ENCODE assay signal across 25 cellular contexts in genomic region chr2:220847006-220847405, GRCh38.
A peak's percentile ranks its signal among the peaks of the same experiment; 100 is the strongest.
DNase-seq lines count a peak whose midpoint lies in the region; ATAC-seq, FAIRE-seq and TF ChIP-seq lines count a peak whose summit lies in the region.
"Had no signal": no experiment of that assay in that cellular context is flagged by ENCODE, and none has a peak within 500 bp of the region (broad histone marks: within the 10 kb centered on the region; RNA-seq: fewer than 3 reads in every experiment).

No MANE protein-coding gene starts in this region.

- H3K4me2 ChIP-seq in IMR-90 (ENCODE audit: low read depth, low read length), result no peak overlapping the region
- peak overlapping the region; percentile 29 for H3K4me2 ChIP-seq in keratinocyte (ENCODE audit: control insufficient read depth, extremely low read depth, insufficient read depth, low read depth, low read length)

- H4K8ac ChIP-seq in IMR-90 (ENCODE audit: low read depth in 2 of 2, low read length in 2 of 2), result no peak overlapping the region

- no TSS peak for BruUV-seq in IMR-90 (replicated peaks; lab: Mats Ljungman, UMichigan)

- H2BK5ac ChIP-seq in IMR-90 (ENCODE audit: low read depth, low read length, poor library complexity, severe bottlenecking), result no peak overlapping the region

- H3K4me1 ChIP-seq in ACC112 (ENCODE audit: control insufficient read depth, insufficient read depth, low read length, unreplicated experiment), result peaks cover 19% of the 10 kb centered on the region
- H3K4me1 ChIP-seq in IMR-90 (ENCODE audit: control insufficient read depth, insufficient read depth, low read length), result 0 out of 2 replicates have a peak, but pooled peaks cover 2% of the 10 kb centered on the region
- H3K4me1 ChIP-seq in keratinocyte (ENCODE audit: control insufficient read depth, extremely low read depth, insufficient read depth, low read length), result peaks cover 13% of the 10 kb centered on the region
- H3K4me1 ChIP-seq: sigmoid colon, tibial nerve had no signal

- H3K9me1 ChIP-seq in IMR-90 (ENCODE audit: insufficient read depth, low read length) (no peaks in the 10 kb centered on the region), keratinocyte (ENCODE audit: control insufficient read depth, extremely low read depth, insufficient read depth, low read length) (no peaks in the 10 kb centered on the region)

- dilution Hi-C loops in IMR-90 (cut with HindIII; ENCODE audit: low sequenced_read_pairs, unreplicated experiment), result no loop called here
- dilution Hi-C loops in keratinocyte (cut with MboI; ENCODE audit: extremely low pct_ligation_motif_present, low sequenced_read_pairs), result no loop called here

- no peak overlapping the region for H3K23ac ChIP-seq in IMR-90 (ENCODE audit: low read depth, low read length)

- H3K79me2 ChIP-seq in ACC112 (ENCODE audit: control insufficient read depth, insufficient read depth, low read length, unreplicated experiment) (no peaks in the 10 kb centered on the region), keratinocyte (ENCODE audit: control insufficient read depth, insufficient read depth, low read length) (no peaks in the 10 kb centered on the region)

- H4K20me1 ChIP-seq in IMR-90 (ENCODE audit: insufficient read depth, low read length), result no peaks in the 10 kb centered on the region
- H4K20me1 ChIP-seq in keratinocyte (ENCODE audit: control insufficient read depth, extremely low read depth, insufficient read depth, low read length), result no peaks in the 10 kb centered on the region

- DNase-seq in IMR-90 (peak; percentile 30), astrocyte of the spinal cord (ENCODE audit: low read depth, low spot score) (peak; percentile 36), keratinocyte (ENCODE audit: low read depth, low spot score) (peak; percentile 26), hypothalamus (lab: John Stamatoyannopoulos, UW) (no peak), KBM-7 (no peak), RKO (ENCODE audit: low spot score) (no peak)
- DNase-seq in activated CD4-positive, alpha-beta T cell treated with anti-CD3 and anti-CD28 coated beads, Interleukin-2, amount 50 U/mL, for 4 hours, result no peak
- DNase-seq: activated CD4-positive, alpha-beta memory T cell treated with anti-CD3 and anti-CD28 coated beads, Interleukin-2, amount 10 ng/mL, durations not matched to agents 7 days and 5 days; activated CD4-positive, CD25-positive, alpha-beta regulatory T cell treated with anti-CD3 and anti-CD28 coated beads, Interleukin-2, amount 50 U/mL, for 72 hours; activated CD8-positive, alpha-beta memory T cell treated with anti-CD3 and anti-CD28 coated beads, Interleukin-2, amount 50 U/mL, for 4 hours; activated naive CD4-positive, alpha-beta T cell; CD8-positive, alpha-beta memory T cell; dorsolateral prefrontal cortex; kidney; natural killer cell; NCI-H1092; NCI-H1694; NCI-H524 treated with DMSO at 0.1 percent for 48 hours; NK-92 treated with Interleukin-12 subunit alpha and Interleukin-12 subunit beta, amount 100 ng/mL, for 24 hours; occipital lobe; psoas muscle; sigmoid colon had no signal

- H3K18ac ChIP-seq in IMR-90 (ENCODE audit: low read depth, low read length), result no peak overlapping the region

- FAIRE-seq in keratinocyte (lab: Jason Lieb, UNC), result peak; percentile 56
- FAIRE-seq: kidney had no signal

- 100% methylated on average over 3 of the region's 3 CpGs; no CpG with 5 or more reads in 1 of the 2 experiments for WGBS in IMR-90 (ENCODE audit: extremely low coverage in 2 of 2, insufficient read length in 1 of 2), 2 experiments

- POLR2A ChIA-PET in IMR-90 (lab: Charles Lee; ENCODE audit: unreplicated experiment), result no interaction called here

- H4K5ac ChIP-seq in IMR-90 (ENCODE audit: low read depth, low read length), result no peak overlapping the region

- H3K4ac ChIP-seq in IMR-90 (ENCODE audit: low read depth, low read length), result no peak overlapping the region

- intact Hi-C loops in IMR-90 (cut with micrococcal nuclease), result loop anchor here (5.0 to 10.0 kb wide), 2 partner anchors 578 to 725 kb away; partner anchors contain the start of gene EPHA4

- CTCF ChIA-PET in IMR-90 (lab: Yijun Ruan, JAX), result interaction anchor here (1.1 to 1.5 kb wide), 2 partner anchors 47 to 726 kb away, joined by 3 read pairs; no protein-coding TSS in a partner anchor

- H3K9me3 ChIP-seq in IMR-90 (ENCODE audit: control insufficient read depth, insufficient read depth, low read length) (no peaks in the 10 kb centered on the region), keratinocyte (ENCODE audit: control insufficient read depth, low read depth, low read length) (no peaks in the 10 kb centered on the region)
- H3K9me3 ChIP-seq: psoas muscle, sigmoid colon, tibial nerve had no signal

- in situ Hi-C loops in IMR-90 (cut with MboI; ENCODE audit: low sequenced_read_pairs) (no loop called here), astrocyte of the spinal cord (cut with HindIII; ENCODE audit: low sequenced_read_pairs) (no loop called here), KBM-7 (cut with MboI; ENCODE audit: low pct_unique_long_range_greater_than_20kb, low sequenced_read_pairs) (no loop called here)

- H3K27me3 ChIP-seq in ACC112 (ENCODE audit: insufficient read depth, low read length), result no peaks in the 10 kb centered on the region
- no peaks in the 10 kb centered on the region for H3K27me3 ChIP-seq in IMR-90 (ENCODE audit: control insufficient read depth, insufficient read depth, low read length)
- no peaks in the 10 kb centered on the region for H3K27me3 ChIP-seq in keratinocyte (ENCODE audit: control insufficient read depth, extremely low read depth, insufficient read depth, low read length)
- H3K27me3 ChIP-seq: dorsolateral prefrontal cortex, sigmoid colon, tibial nerve had no signal

- H2BK15ac ChIP-seq in IMR-90 (ENCODE audit: low read depth, low read length), result no peak overlapping the region

- TF ChIP-seq CTCF in IMR-90 (conservative IDR thresholded peaks at IDR 0.05; ENCODE audit: low read depth, low read length) (no peak), astrocyte of the spinal cord (IDR thresholded peaks at IDR 0.05; ENCODE audit: low read depth, low read length) (no peak), keratinocyte (optimal IDR thresholded peaks at IDR 0.05 in 1 of 3, IDR thresholded peaks at IDR 0.05 in 1 of 3, conservative IDR thresholded peaks at IDR 0.05 in 1 of 3; ENCODE audit: extremely low read depth in 1 of 3, insufficient read depth in 2 of 3, low read length in 3 of 3) (no peak)

- H3K9ac ChIP-seq in IMR-90 (ENCODE audit: low read depth, low read length) (no peak overlapping the region), keratinocyte (ENCODE audit: control insufficient read depth, extremely low read depth, insufficient read depth, low read length) (no peak overlapping the region)

- H3K4me3 ChIP-seq in ACC112 (ENCODE audit: low read depth, low read length), result no peak overlapping the region
- no peak overlapping the region for H3K4me3 ChIP-seq in IMR-90 (ENCODE audit: insufficient read depth, low read depth, low read length)
- no peak overlapping the region for H3K4me3 ChIP-seq in astrocyte of the spinal cord (ENCODE audit: low read depth, low read length)
- no peak overlapping the region for H3K4me3 ChIP-seq in keratinocyte (ENCODE audit: control insufficient read depth in 2 of 3, extremely low read depth in 1 of 3, insufficient read depth in 2 of 3, low read depth in 1 of 3, low read length in 3 of 3)
- H3K4me3 ChIP-seq: dorsolateral prefrontal cortex, psoas muscle, sigmoid colon, tibial nerve had no signal

- no peak overlapping the region for H3K56ac ChIP-seq in IMR-90 (ENCODE audit: extremely low read depth, insufficient read depth, low read length)

- H2AFZ ChIP-seq in ACC112 (ENCODE audit: low read length, unreplicated experiment) (no peak overlapping the region), IMR-90 (replicated peaks; ENCODE audit: low read length, poor library complexity) (no peak overlapping the region), keratinocyte (ENCODE audit: control insufficient read depth, low read length) (no peak overlapping the region)

- H2AK5ac ChIP-seq in IMR-90 (ENCODE audit: low read depth, low read length), result no peak overlapping the region

- no peak overlapping the region; the same call in 1 of the 2 replicates for H2BK120ac ChIP-seq in IMR-90 (ENCODE audit: low read depth, low read length)

- H2BK20ac ChIP-seq in IMR-90 (ENCODE audit: low read depth, low read length), result no peak overlapping the region

- H3K79me1 ChIP-seq in IMR-90 (ENCODE audit: low read depth in 1 of 2, low read length in 2 of 2), result no peaks in the 10 kb centered on the region

- H3K27ac ChIP-seq in ACC112 (ENCODE audit: low read depth, low read length) (peak overlapping the region; percentile 38; the same call in 1 of the 2 replicates), IMR-90 (ENCODE audit: insufficient read depth, low read length) (no peak overlapping the region), keratinocyte (ENCODE audit: control insufficient read depth, insufficient read depth, low read length) (peak overlapping the region; percentile 48)
- H3K27ac ChIP-seq: dorsolateral prefrontal cortex, psoas muscle, sigmoid colon, tibial nerve had no signal

- H3K36me3 ChIP-seq in ACC112 (ENCODE audit: insufficient read depth, low read length) (no peaks in the 10 kb centered on the region), IMR-90 (ENCODE audit: control insufficient read depth, insufficient read depth, low read length) (no peaks in the 10 kb centered on the region), keratinocyte (ENCODE audit: control insufficient read depth in 2 of 2, extremely low read depth in 1 of 2, insufficient read depth in 2 of 2, low read length in 2 of 2) (no peaks in the 10 kb centered on the region)
- H3K36me3 ChIP-seq: sigmoid colon, tibial nerve had no signal

- TF ChIP-seq POLR2A in IMR-90 (IDR thresholded peaks at IDR 0.05; ENCODE audit: low read depth, low read length), result no peak

- H3K14ac ChIP-seq in IMR-90 (replicated peaks; ENCODE audit: low read depth, low read length), result no peak overlapping the region

- no peak overlapping the region for H2AK9ac ChIP-seq in IMR-90 (replicated peaks; ENCODE audit: low read depth, low read length, poor library complexity)

- H4K91ac ChIP-seq in IMR-90 (ENCODE audit: insufficient read depth, low read depth, low read length), result no peak overlapping the region

- ATAC-seq in IMR-90 (ENCODE audit: low read depth), result no peak
- ATAC-seq: natural killer cell; psoas muscle; stimulated activated effector memory CD8-positive, alpha-beta T cell treated with anti-CD3 and anti-CD28 coated beads, Interleukin-12 subunit alpha, Interleukin-12 subunit beta, amount 100 ng/mL, for 72 hours had no signal

- no peak for TF ChIP-seq RAD21 in IMR-90 (IDR thresholded peaks at IDR 0.05; ENCODE audit: low read length)

TF ChIP-seq in IMR-90, 13 proteins besides CTCF, POLR2A, EP300 and RAD21:
- no peak for TF ChIP-seq MAFK (IDR thresholded peaks at IDR 0.05; ENCODE audit: low read depth, low read length)
- TF ChIP-seq SMC3 (IDR thresholded peaks at IDR 0.05; ENCODE audit: low read depth, low read length), result no peak
- TF ChIP-seq CHD1 (IDR thresholded peaks at IDR 0.05; ENCODE audit: low read depth, low read length), result no peak
- TF ChIP-seq CEBPB (IDR thresholded peaks at IDR 0.05; ENCODE audit: low read depth, low read length), result peak; percentile 37; the same call in 1 of the 2 replicates

Comparison
In these comparisons a context has a peak if more than half of its experiments do, and no peak if none do; other contexts are left out.
1. DNase-seq: peak in IMR-90 (single experiment), astrocyte of the spinal cord (single experiment) and keratinocyte (single experiment); none in hypothalamus (0 of 51), KBM-7 (single experiment), activated CD4-positive, alpha-beta T cell treated with anti-CD3 and anti-CD28 coated beads, Interleukin-2, amount 50 U/mL, for 4 hours (0 of 2) and RKO (single experiment).